8 cellular contexts compared by ENCODE assay signal in the genomic region with DNA sequence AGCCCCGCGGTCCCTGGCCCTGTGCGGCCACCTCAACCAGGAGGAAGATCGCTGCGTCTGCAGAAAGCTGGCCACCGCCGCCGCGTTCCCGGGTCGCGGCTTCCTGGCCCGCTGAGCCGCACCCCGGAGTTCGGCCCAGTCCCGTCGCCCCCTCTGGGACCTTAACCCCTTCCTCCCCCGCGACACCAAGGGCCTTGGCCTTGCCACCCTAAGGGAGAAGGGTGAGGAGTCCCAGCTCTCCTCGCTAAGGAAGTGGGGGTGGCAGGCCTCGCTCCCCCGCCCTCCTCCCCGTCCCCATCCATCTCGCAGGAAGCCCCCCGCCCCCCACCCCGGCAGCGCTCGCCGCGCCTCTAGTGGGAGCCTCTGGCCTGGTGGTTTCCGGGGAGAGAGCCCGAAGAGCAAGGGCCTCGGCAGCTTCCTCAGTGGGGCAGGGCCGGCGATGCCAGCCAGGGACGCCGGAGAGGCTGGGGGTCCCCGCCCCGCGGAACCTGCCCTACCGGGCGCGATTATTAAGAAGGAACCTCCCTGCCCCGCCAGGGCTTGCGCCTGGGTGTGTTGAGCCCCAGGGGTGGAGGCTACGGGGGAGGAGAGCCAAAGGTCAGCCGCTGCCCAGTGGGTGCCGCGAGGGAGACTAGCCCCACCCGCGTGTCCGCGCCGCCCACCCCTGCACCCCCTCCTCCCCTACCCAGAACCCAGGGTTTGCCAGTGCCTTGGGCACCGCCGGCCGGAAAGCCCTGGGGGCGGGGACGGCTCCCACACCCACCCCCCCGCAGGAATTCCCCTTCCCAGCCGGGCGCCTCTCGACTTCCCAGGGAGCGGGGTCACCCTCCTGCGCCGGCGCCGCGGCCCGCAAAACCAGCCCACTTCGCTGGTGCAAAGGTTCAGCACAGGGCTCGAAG. TPM values are rescaled to one million over a fixed set of nuclear protein-coding genes. Genes with fewer than 3 reads are reported as not detected.
DNase-seq lines count a peak whose midpoint lies in the region; ATAC-seq and TF ChIP-seq lines count a peak whose summit lies in the region.

No MANE protein-coding gene starts in this region.

- H3K9me3 Mint-ChIP-seq in brain: no peaks in the 10 kb centered on the region
- H3K9me3 Mint-ChIP-seq in stimulated activated naive CD8-positive, alpha-beta T cell treated with anti-CD3 and anti-CD28 coated beads, Interleukin-15, amount 100 ng/mL, for 72 hours: no peaks in the 10 kb centered on the region

- H3K27ac Mint-ChIP-seq in brain: peak overlapping the region in 3 of 5 experiments; percentile 6 to 70 (median 31)
- peak overlapping the region in 1 of 2 donors; percentile 5 for H3K27ac Mint-ChIP-seq in stimulated activated naive CD8-positive, alpha-beta T cell treated with anti-CD3 and anti-CD28 coated beads, Interleukin-15, amount 100 ng/mL, for 72 hours

- no peak for TF ChIP-seq CTCF in brain (conservative IDR thresholded peaks at IDR 0.05)
- peak; percentile 20 for TF ChIP-seq CTCF in kidney epithelial cell (IDR thresholded peaks at IDR 0.05; ENCODE audit: insufficient read depth, low read length, poor library complexity, severe bottlenecking)

- no peaks in the 10 kb centered on the region for H3K27me3 ChIP-seq in kidney epithelial cell (ENCODE audit: control insufficient read depth, insufficient read depth, low read length)

- H3K27me3 Mint-ChIP-seq in brain: peaks cover 5% of the 10 kb centered on the region
- no peaks in the 10 kb centered on the region for H3K27me3 Mint-ChIP-seq in stimulated activated naive CD8-positive, alpha-beta T cell treated with anti-CD3 and anti-CD28 coated beads, Interleukin-15, amount 100 ng/mL, for 72 hours

- H3K4me3 ChIP-seq in kidney epithelial cell (ENCODE audit: low read depth, low read length): no peak overlapping the region

- H3K4me3 Mint-ChIP-seq in brain: peak overlapping the region; percentile 63 to 88 (median 66)
- H3K4me3 Mint-ChIP-seq in stimulated activated naive CD8-positive, alpha-beta T cell treated with anti-CD3 and anti-CD28 coated beads, Interleukin-15, amount 100 ng/mL, for 72 hours: peak overlapping the region; percentile 41 to 50

- peaks cover 78% of the 10 kb centered on the region for H3K4me1 Mint-ChIP-seq in brain
- H3K4me1 Mint-ChIP-seq in stimulated activated naive CD8-positive, alpha-beta T cell treated with anti-CD3 and anti-CD28 coated beads, Interleukin-15, amount 100 ng/mL, for 72 hours: peaks cover 41% of the 10 kb centered on the region

- ATAC-seq in stimulated activated naive CD8-positive, alpha-beta T cell treated with anti-CD3 and anti-CD28 coated beads, Interleukin-15, amount 100 ng/mL, for 72 hours: peak; percentile 11
- ATAC-seq in GM19397 (IDR thresholded peaks at IDR 0.05; ENCODE audit: unreplicated experiment): no peak
- no peak for ATAC-seq in HG03135 (IDR thresholded peaks at IDR 0.05; ENCODE audit: unreplicated experiment)

- DNase-seq in Kasumi-1 (lab: John Stamatoyannopoulos, UW) (peak; percentile 84 to 88), kidney epithelial cell (ENCODE audit: low read depth) (no peak), AG08395 (ENCODE audit: low spot score) (no peak), middle frontal gyrus (ENCODE audit: extremely low spot score, low spot score) (no peak)
- no peak for DNase-seq in stimulated activated naive CD8-positive, alpha-beta T cell treated with anti-CD3 and anti-CD28 coated beads, Interleukin-15, amount 100 ng/mL, for 72 hours

- H3K36me3 Mint-ChIP-seq in brain: peaks cover 20% of the 10 kb centered on the region

- H3K36me3 ChIP-seq in kidney epithelial cell (ENCODE audit: control insufficient read depth, insufficient read depth, low read length): no peaks in the 10 kb centered on the region

RNA-seq across cellular contexts. Expression of a gene that starts 6.8 kb away (rescaled TPM):
- polyA plus RNA-seq in brain (ENCODE audit: insufficient read depth, low read depth, low replicate concordance): 30.6 TPM
- total RNA-seq in kidney epithelial cell: 24.0 and 28.6 TPM in 2 replicates

RNA-seq across cellular contexts. Expression of a gene that starts 35.6 kb away (rescaled TPM):
- 9.4 TPM for polyA plus RNA-seq in brain (ENCODE audit: insufficient read depth, low read depth, low replicate concordance)
- 2.5 and 2.7 TPM in 2 replicates for total RNA-seq in kidney epithelial cell

RNA-seq across cellular contexts. Expression of a gene that starts 54.5 kb away (rescaled TPM):
- polyA plus RNA-seq in brain (ENCODE audit: insufficient read depth, low read depth, low replicate concordance): 36.4 TPM
- total RNA-seq in kidney epithelial cell: 11.9 and 15.8 TPM in 2 replicates

Comparison
In these comparisons a context has a peak if more than half of its experiments do, and no peak if none do; other contexts are left out.
1. DNase-seq: peak in Kasumi-1 (2 of 2); none in kidney epithelial cell (single experiment), stimulated activated naive CD8-positive, alpha-beta T cell treated with anti-CD3 and anti-CD28 coated beads, Interleukin-15, amount 100 ng/mL, for 72 hours (0 of 2), AG08395 (single experiment) and middle frontal gyrus (single experiment).